20 cellular contexts compared by ENCODE assay signal in genomic region chr12:108341854-108342847, GRCh38. TPM values are rescaled to one million over a fixed set of nuclear protein-coding genes. Genes with fewer than 3 reads are reported as not detected.
"Had no signal": no experiment of that assay in that cellular context is flagged by ENCODE, and none has a peak within 500 bp of the region (broad histone marks: within the 10 kb centered on the region; RNA-seq: fewer than 3 reads in every experiment).

No MANE protein-coding gene starts in this region.

- DNase-seq: activated CD4-positive, alpha-beta T cell treated with anti-CD3 and anti-CD28 coated beads for 1 hour; activated CD4-positive, alpha-beta T cell treated with anti-CD3 and anti-CD28 coated beads, Interleukin-2, amount 50 U/mL, for 4 hours; activated CD8-positive, alpha-beta memory T cell treated with anti-CD3 and anti-CD28 coated beads, Interleukin-2, amount 10 ng/mL, durations not matched to agents 7 days and 5 days; activated naive CD4-positive, alpha-beta T cell treated with anti-CD3 and anti-CD28 coated beads for 36 hours; activated T-cell treated with anti-CD3 and anti-CD28 coated beads, Interleukin-2, amount 50 U/mL, for 1 hour; caudate nucleus; ovary; SJCRH30; stimulated activated CD4-positive, alpha-beta T cell treated with anti-CD3 and anti-CD28 coated beads, Interleukin-4, amount 100 ng/mL, for 1 hour; stimulated activated naive CD4-positive, alpha-beta T cell; T1000; upper lobe of right lung had no signal

- H3K27ac ChIP-seq: hepatocyte, ovary, SJCRH30, suprapubic skin, upper lobe of right lung had no signal

- H3K4me1 Mint-ChIP-seq: activated CD8-positive, alpha-beta memory T cell treated with anti-CD3 and anti-CD28 coated beads, Interleukin-2, amount 10 ng/mL, durations not matched to agents 7 days and 5 days; memory B cell had no signal

- H3K36me3 Mint-ChIP-seq: activated CD8-positive, alpha-beta memory T cell treated with anti-CD3 and anti-CD28 coated beads, Interleukin-2, amount 10 ng/mL, durations not matched to agents 7 days and 5 days had no signal

- H3K27ac Mint-ChIP-seq: activated CD8-positive, alpha-beta memory T cell treated with anti-CD3 and anti-CD28 coated beads, Interleukin-2, amount 10 ng/mL, durations not matched to agents 7 days and 5 days; activated naive CD4-positive, alpha-beta T cell treated with anti-CD3 and anti-CD28 coated beads for 36 hours; activated T-helper 2 cell treated with anti-CD3 and anti-CD28 coated beads, Interferon-gamma antibody, Interleukin-2, Interleukin-4, amounts not matched to agents 10 μg/mL and 5 μg/mL and 100 μg/mL, durations not matched to agents 14 hours and 24 hours and 36 hours; memory B cell; nephron had no signal

- H3K9me3 ChIP-seq: esophagus muscularis mucosa, ovary, SJCRH30, suprapubic skin, upper lobe of right lung had no signal

- ATAC-seq: activated CD8-positive, alpha-beta memory T cell treated with anti-CD3 and anti-CD28 coated beads, Interleukin-2, amount 10 ng/mL, durations not matched to agents 7 days and 5 days; left lobe of liver; upper lobe of right lung had no signal

- H3K4me3 Mint-ChIP-seq: activated CD8-positive, alpha-beta memory T cell treated with anti-CD3 and anti-CD28 coated beads, Interleukin-2, amount 10 ng/mL, durations not matched to agents 7 days and 5 days; activated naive CD4-positive, alpha-beta T cell treated with anti-CD3 and anti-CD28 coated beads for 36 hours; memory B cell; nephron had no signal

- H3K9me3 Mint-ChIP-seq: activated naive CD4-positive, alpha-beta T cell treated with anti-CD3 and anti-CD28 coated beads for 36 hours; activated T-helper 2 cell treated with anti-CD3 and anti-CD28 coated beads, Interferon-gamma antibody, Interleukin-2, Interleukin-4, amounts not matched to agents 10 μg/mL and 5 μg/mL and 100 μg/mL, durations not matched to agents 14 hours and 24 hours and 36 hours had no signal

- H3K4me3 ChIP-seq: esophagus muscularis mucosa, hepatocyte, ovary, SJCRH30, suprapubic skin, upper lobe of right lung had no signal

- H3K36me3 ChIP-seq: esophagus muscularis mucosa, ovary, SJCRH30, suprapubic skin, upper lobe of right lung had no signal

- H3K4me1 ChIP-seq: SJCRH30 had no signal

- H3K27me3 ChIP-seq: ovary, upper lobe of right lung had no signal

RNA-seq across cellular contexts. Expression of gene CMKLR1, which starts 3.0 kb away (rescaled TPM):
- total RNA-seq: activated CD8-positive, alpha-beta memory T cell treated with anti-CD3 and anti-CD28 coated beads, Interleukin-2, amount 10 ng/mL, durations not matched to agents 7 days and 5 days; activated naive CD4-positive, alpha-beta T cell treated with anti-CD3 and anti-CD28 coated beads for 36 hours; activated T-helper 2 cell treated with anti-CD3 and anti-CD28 coated beads, Interferon-gamma antibody, Interleukin-2, Interleukin-4, amounts not matched to agents 10 μg/mL and 5 μg/mL and 100 μg/mL, durations not matched to agents 14 hours and 24 hours and 36 hours had no signal
- polyA plus RNA-seq: keratinocyte had no signal
